Comparison of ENCODE assay signal across 12 cellular contexts in the genomic region with DNA sequence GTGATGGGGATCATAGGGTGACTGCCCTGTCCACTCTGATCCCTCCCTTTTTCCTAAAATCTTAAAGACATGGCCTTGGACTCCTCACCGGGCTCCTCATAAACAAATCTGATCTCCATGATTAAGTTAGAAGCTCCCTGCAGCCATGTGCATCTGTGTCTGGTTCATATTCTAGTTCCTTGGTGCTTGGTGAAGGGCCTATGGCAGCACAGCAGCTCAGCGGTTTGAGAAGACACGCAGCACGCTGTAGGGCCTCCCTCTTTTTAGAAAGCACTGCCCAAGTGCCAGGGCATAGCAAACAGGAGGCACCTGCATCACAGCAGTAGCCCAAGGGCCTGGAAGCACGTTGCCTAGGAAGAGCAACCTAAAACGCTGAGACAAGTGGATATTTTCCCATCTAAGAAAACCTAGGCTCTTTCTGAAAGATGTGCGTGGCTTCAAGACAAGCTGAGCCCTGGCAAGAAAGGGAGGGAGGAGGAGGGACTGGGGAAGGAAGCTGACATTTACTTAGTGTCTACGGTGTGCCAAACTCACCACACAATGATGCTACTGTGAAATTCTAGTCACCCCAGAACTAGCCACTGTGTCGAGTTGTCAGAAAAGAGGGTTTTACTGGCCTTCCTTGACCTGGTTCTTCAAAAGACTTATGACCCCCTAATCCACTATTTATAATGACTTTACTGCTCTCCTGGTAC. TPM values are rescaled to one million over a fixed set of nuclear protein-coding genes. Genes with fewer than 3 reads are reported as not detected.
DNase-seq lines count a peak whose midpoint lies in the region; ATAC-seq and TF ChIP-seq lines count a peak whose summit lies in the region.
"Had no signal": no experiment of that assay in that cellular context is flagged by ENCODE, and none has a peak within 500 bp of the region (broad histone marks: within the 10 kb centered on the region; RNA-seq: fewer than 3 reads in every experiment).

No MANE protein-coding gene starts in this region.

- peaks cover 23% of the 10 kb centered on the region; the same call in 1 of the 2 replicates for H3K79me2 ChIP-seq in OCI-LY7 (ENCODE audit: insufficient read depth, low read depth, low read length)

- no peaks in the 10 kb centered on the region for H3K9me3 Mint-ChIP-seq in CD8-positive, alpha-beta memory T cell
- no peaks in the 10 kb centered on the region for H3K9me3 Mint-ChIP-seq in naive B cell

- intact Hi-C loops in OCI-LY7 (cut with micrococcal nuclease; ENCODE audit: unreplicated experiment) = loop anchor here (2.0 kb wide), 1 partner anchor 15 kb away; the partner anchor contains the start of gene SCAMP2

- peaks cover 32 to 43% (median 37%) of the 10 kb centered on the region in 3 donors for H3K4me1 Mint-ChIP-seq in CD8-positive, alpha-beta memory T cell
- H3K4me1 Mint-ChIP-seq in naive B cell = peaks cover 31 to 51% (median 40%) of the 10 kb centered on the region in 3 donors

- CTCF ChIA-PET in CD8-positive, alpha-beta memory T cell (lab: Charles Lee) = interaction anchor here (0.7 to 2.4 kb wide), 8 partner anchors 10 to 81 kb away, joined by 3 to 13 read pairs (median 5); no protein-coding TSS in a partner anchor
- CTCF ChIA-PET in OCI-LY7 (lab: Charles Lee; ENCODE audit: unreplicated experiment) = interaction anchor here (1.0 kb wide), 1 partner anchor 12 kb away, joined by 3 read pairs; no protein-coding TSS in a partner anchor

- ATAC-seq in GM19455 (IDR thresholded peaks at IDR 0.05; ENCODE audit: unreplicated experiment) (peak; percentile 29), naive B cell (ENCODE audit: low read depth in 2 of 2) (no peak), HG03460 (IDR thresholded peaks at IDR 0.05; ENCODE audit: unreplicated experiment) (no peak)

- peaks cover 0 to 41% (median 4%) of the 10 kb centered on the region in 3 donors for H3K36me3 Mint-ChIP-seq in CD8-positive, alpha-beta memory T cell
- peaks cover 0 to 8% of the 10 kb centered on the region in 2 donors for H3K36me3 Mint-ChIP-seq in naive B cell

- no peaks in the 10 kb centered on the region for H4K20me1 ChIP-seq in OCI-LY7 (ENCODE audit: insufficient read depth, low read length)

- H3K4me3 ChIP-seq in CD8-positive, alpha-beta memory T cell (ENCODE audit: low read length) = no peak overlapping the region
- no peak overlapping the region for H3K4me3 ChIP-seq in OCI-LY7 (ENCODE audit: low read depth, low read length, poor library complexity, severe bottlenecking)

- no peak overlapping the region for H3K27ac ChIP-seq in CD8-positive, alpha-beta memory T cell (ENCODE audit: low read depth, low read length)
- H3K27ac ChIP-seq in OCI-LY7 (ENCODE audit: low read depth, low read length, poor library complexity, severe bottlenecking) = peak overlapping the region; percentile 51

- H3K27me3 Mint-ChIP-seq in CD8-positive, alpha-beta memory T cell = no peaks in the 10 kb centered on the region
- no peaks in the 10 kb centered on the region for H3K27me3 Mint-ChIP-seq in naive B cell

- DNase-seq in CD8-positive, alpha-beta memory T cell = no peak
- DNase-seq in OCI-LY7 (ENCODE audit: low spot score) (no peak), naive B cell (no peak), NCI-H69 (lab: John Stamatoyannopoulos, UW) (no peak), dermis blood vessel endothelial cell (no peak), erythroblast (lab: John Stamatoyannopoulos, UW) (no peak)
- DNase-seq: EL, NCI-H1092 treated with DMSO at 0.1 percent for 48 hours had no signal

- no peak for TF ChIP-seq POLR2A in erythroblast (IDR thresholded peaks at IDR 0.05; ENCODE audit: low read length)

- TF ChIP-seq CTCF in OCI-LY7 (conservative IDR thresholded peaks at IDR 0.05; ENCODE audit: low read length) = no peak

- H3K9me2 ChIP-seq in OCI-LY7 (ENCODE audit: insufficient read depth, low read length) = no peaks in the 10 kb centered on the region

- H3K9me3 ChIP-seq in CD8-positive, alpha-beta memory T cell (ENCODE audit: low read length) = no peaks in the 10 kb centered on the region
- no peaks in the 10 kb centered on the region for H3K9me3 ChIP-seq in OCI-LY7 (ENCODE audit: low read length)

- H3K4me3 Mint-ChIP-seq in CD8-positive, alpha-beta memory T cell = peak overlapping the region in 5 of 7 donors; percentile 0 to 68 (median 45)
- peak overlapping the region in 6 of 8 donors; percentile 9 to 73 (median 44) for H3K4me3 Mint-ChIP-seq in naive B cell

- BruUV-seq in OCI-LY7 (replicated peaks; lab: Mats Ljungman, UMichigan) = no TSS peak

- peak overlapping the region; percentile 70 to 96 (median 87) for H3K27ac Mint-ChIP-seq in CD8-positive, alpha-beta memory T cell
- H3K27ac Mint-ChIP-seq in naive B cell = peak overlapping the region in 5 of 6 donors; percentile 12 to 89 (median 66)

- peak overlapping the region; percentile 49 for H3K4me2 ChIP-seq in OCI-LY7 (ENCODE audit: low read length)

- H3K4me1 ChIP-seq in CD8-positive, alpha-beta memory T cell (ENCODE audit: insufficient read depth, low read length) = peaks cover 35% of the 10 kb centered on the region
- H3K4me1 ChIP-seq in OCI-LY7 (ENCODE audit: insufficient read depth, low read length, poor library complexity, severe bottlenecking) = peaks cover 43% of the 10 kb centered on the region

- peaks cover 26% of the 10 kb centered on the region for H3K36me3 ChIP-seq in CD8-positive, alpha-beta memory T cell (ENCODE audit: insufficient read depth, low read length)
- H3K36me3 ChIP-seq in OCI-LY7 (ENCODE audit: insufficient read depth, low read length) = peaks cover 20% of the 10 kb centered on the region

- no peak overlapping the region for H2AFZ ChIP-seq in OCI-LY7 (ENCODE audit: low read length)

- H3K27me3 ChIP-seq in CD8-positive, alpha-beta memory T cell (ENCODE audit: insufficient read depth, low read length, poor library complexity, severe bottlenecking) = no peaks in the 10 kb centered on the region

- POLR2A ChIA-PET in CD8-positive, alpha-beta memory T cell (lab: Charles Lee) = no interaction called here
- POLR2A ChIA-PET in OCI-LY7 (lab: Charles Lee) = interaction anchor here (0.6 to 1.9 kb wide), 8 partner anchors 12 to 44 kb away, joined by 3 to 18 read pairs (median 5); partner anchors contain the start of gene ULK3

RNA-seq across cellular contexts. Expression of gene ULK3, which starts 14.9 kb away (rescaled TPM):
- 10 to 100 TPM; 53.9 to 60.1 TPM for total RNA-seq in CD8-positive, alpha-beta memory T cell
- polyA plus RNA-seq in CD8-positive, alpha-beta memory T cell = 43.1 TPM
- 22.2 and 31.7 TPM in 2 replicates for total RNA-seq in OCI-LY7 (2014; rRNA removed; shearing (Covaris generic))
- total RNA-seq in OCI-LY7 (2022) (30.2 and 46.4 TPM in 2 replicates), dermis blood vessel endothelial cell (31.0 and 39.3 TPM in 2 replicates)
- 10 to 100 TPM in 5 of 6 donors, 1 to 10 TPM in 1; 9.3 to 21.5 (median 13.1) TPM for polyA plus RNA-seq in naive B cell (ENCODE audit: low read depth in 6 of 6)

RNA-seq across cellular contexts. Expression of gene SCAMP2, which starts 15.3 kb away (rescaled TPM):
- 10 to 100 TPM; 82.8 to 84.2 TPM for total RNA-seq in CD8-positive, alpha-beta memory T cell
- 154 TPM for polyA plus RNA-seq in CD8-positive, alpha-beta memory T cell
- total RNA-seq in OCI-LY7 (2014; rRNA removed; shearing (Covaris generic)) = 21.3 and 24.6 TPM in 2 replicates
- 50.7 and 55.2 TPM in 2 replicates for total RNA-seq in OCI-LY7 (2022)
- polyA plus RNA-seq in naive B cell (ENCODE audit: low read depth in 6 of 6) = 100 to 1,000 TPM; 102 to 122 (median 110) TPM
- total RNA-seq in dermis blood vessel endothelial cell = 32.5 and 46.0 TPM in 2 replicates

RNA-seq across cellular contexts. Expression of gene CPLX3, which starts 31.4 kb away (rescaled TPM):
- total RNA-seq in CD8-positive, alpha-beta memory T cell = not detected
- polyA plus RNA-seq in CD8-positive, alpha-beta memory T cell = not detected
- total RNA-seq in OCI-LY7 (2014; rRNA removed; shearing (Covaris generic)) = 0.35 and 0.57 TPM in 2 replicates
- total RNA-seq in OCI-LY7 (2022) (1.5 and 2.1 TPM in 2 replicates), dermis blood vessel endothelial cell (not detected in 2 replicates)
- not detected for polyA plus RNA-seq in naive B cell (ENCODE audit: low read depth in 6 of 6)
- total RNA-seq: glomerular endothelial cell had no signal

RNA-seq across cellular contexts. Expression of gene MPI, which starts 32.0 kb away (rescaled TPM):
- total RNA-seq in CD8-positive, alpha-beta memory T cell = 10 to 100 TPM; 40.4 to 43.0 TPM
- polyA plus RNA-seq in CD8-positive, alpha-beta memory T cell = 61.1 TPM
- total RNA-seq in OCI-LY7 (2014; rRNA removed; shearing (Covaris generic)) = 43.3 and 58.9 TPM in 2 replicates
- total RNA-seq in OCI-LY7 (2022) (51.3 and 67.2 TPM in 2 replicates), dermis blood vessel endothelial cell (47.0 and 89.3 TPM in 2 replicates)
- 10 to 100 TPM; 54.3 to 70.0 (median 57.7) TPM for polyA plus RNA-seq in naive B cell (ENCODE audit: low read depth in 6 of 6)

RNA-seq across cellular contexts. Expression of gene LMAN1L, which starts 45.2 kb away (rescaled TPM):
- under 1 TPM in 1 of 2 experiments, not detected in 1; 0.27 TPM for total RNA-seq in CD8-positive, alpha-beta memory T cell
- not detected for polyA plus RNA-seq in CD8-positive, alpha-beta memory T cell
- total RNA-seq in OCI-LY7 (2014; rRNA removed; shearing (Covaris generic)) = 0.09 TPM in 1 of 2 replicates, not detected in the other
- total RNA-seq in OCI-LY7 (2022) = 0.37 and 0.38 TPM in 2 replicates
- polyA plus RNA-seq in naive B cell (ENCODE audit: low read depth in 6 of 6) = not detected
- not detected in 2 replicates for total RNA-seq in dermis blood vessel endothelial cell
- polyA plus RNA-seq: neural cell had no signal
